8 cellular contexts compared by ENCODE assay signal in genomic region chr10:72261323-72262018, GRCh38. TPM values are rescaled to one million over a fixed set of nuclear protein-coding genes. Genes with fewer than 3 reads are reported as not detected.
DNase-seq lines count a peak whose midpoint lies in the region; ATAC-seq and TF ChIP-seq lines count a peak whose summit lies in the region.

No MANE protein-coding gene starts in this region.

- no peaks in the 10 kb centered on the region; the same call in 1 of the 2 replicates for H3K27me3 Mint-ChIP-seq in H9 (ENCODE audit: low read depth)

- H3K23ac ChIP-seq in H9 (ENCODE audit: insufficient read length, low read depth, low read length) = no peak overlapping the region

- intact Hi-C loops in ascending aorta (cut with DNase I) = no loop called here
- intact Hi-C loops in left colon (cut with DNase I, micrococcal nuclease) = no loop called here

- no peak overlapping the region for H4K91ac ChIP-seq in H9 (ENCODE audit: insufficient read length, low read depth, low read length)

- H2AK5ac ChIP-seq in H9 (ENCODE audit: insufficient read length, low read length) = no peak overlapping the region

- no peak overlapping the region for H2BK20ac ChIP-seq in H9 (ENCODE audit: low read depth, low read length, poor library complexity, severe bottlenecking)

- H3K9me3 ChIP-seq in H9 (ENCODE audit: control insufficient read depth, low read depth, low read length) (no peaks in the 10 kb centered on the region), ascending aorta (no peaks in the 10 kb centered on the region)

- ATAC-seq in GM18517 (IDR thresholded peaks at IDR 0.05; ENCODE audit: unreplicated experiment) = peak; percentile 50
- ATAC-seq in left colon = peak; percentile 51
- ATAC-seq in stimulated activated naive CD8-positive, alpha-beta T cell treated with anti-CD3 and anti-CD28 coated beads, Interleukin-15, Interleukin-2, amounts not matched to agents 100 U/mL and 50 U/mL, for 24 hours = peak; percentile 58

- H2AFZ ChIP-seq in H9 (ENCODE audit: low read length) = no peak overlapping the region

- no peaks in the 10 kb centered on the region for H3K36me3 Mint-ChIP-seq in H9 (ENCODE audit: insufficient read depth in 1 of 3, low read depth in 3 of 3)

- no CpG with 5 or more reads among the region's 7 CpGs for WGBS in H9 (ENCODE audit: extremely low coverage, insufficient read length, low lambda C conversion rate)

- H3K4me1 Mint-ChIP-seq in H9 = peaks cover 53 to 66% of the 10 kb centered on the region in 2 experiments

- H3K14ac ChIP-seq in H9 (ENCODE audit: insufficient read depth, low read length) = no peak overlapping the region; the same call in 1 of the 2 replicates

- H3K27ac ChIP-seq in H9 (ENCODE audit: insufficient read length, low read depth, low read length) (no peak overlapping the region), ascending aorta (peak overlapping the region; percentile 80 to 91)

- peak overlapping the region; percentile 97 to 99 (median 99) for H3K27ac Mint-ChIP-seq in H9

- H3T11ph ChIP-seq in H9 (ENCODE audit: low read length) = no peak overlapping the region

- DNase-seq in H9 (no peak), NAMALWA (ENCODE audit: low spot score) (peak; percentile 60), ascending aorta (ENCODE audit: low spot score in 2 of 2) (no peak), left colon (peak in 1 of 2 donors; percentile 42), HCEC 1CT (no peak), NCI-H82 (lab: John Stamatoyannopoulos, UW) (no peak)
- peak; percentile 73 for DNase-seq in stimulated activated naive CD8-positive, alpha-beta T cell treated with anti-CD3 and anti-CD28 coated beads, Interleukin-15, Interleukin-2, amounts not matched to agents 100 U/mL and 50 U/mL, for 24 hours

- H4K8ac ChIP-seq in H9 (replicated peaks; ENCODE audit: insufficient read length, low read depth, low read length) = no peak overlapping the region

- no peak overlapping the region for H2BK12ac ChIP-seq in H9 (ENCODE audit: insufficient read length, low read depth, low read length)

- no peak overlapping the region for H2BK5ac ChIP-seq in H9 (ENCODE audit: insufficient read length, low read length)

- H3K9me3 Mint-ChIP-seq in H9 = no peaks in the 10 kb centered on the region; a peak in 1 of 5 replicates

- H3K79me2 ChIP-seq in H9 (ENCODE audit: insufficient read depth, low read length) = no peaks in the 10 kb centered on the region

- H3K4me3 ChIP-seq in ascending aorta = peak overlapping the region; percentile 48 to 74

- no peak overlapping the region for H3K18ac ChIP-seq in H9 (ENCODE audit: insufficient read length, low read depth, low read length)

- no peaks in the 10 kb centered on the region for H3K36me3 ChIP-seq in ascending aorta

- peak overlapping the region; percentile 65 to 81 for H3K4me3 Mint-ChIP-seq in H9

- no peak for TF ChIP-seq CTCF in H9 (conservative IDR thresholded peaks at IDR 0.05)
- TF ChIP-seq CTCF in ascending aorta (IDR thresholded peaks at IDR 0.05) = no peak

- H3K56ac ChIP-seq in H9 (ENCODE audit: insufficient read length, low read depth, low read length) = no peak overlapping the region

- peaks cover 4% of the 10 kb centered on the region for H3K23me2 ChIP-seq in H9 (ENCODE audit: insufficient read length, low read depth, low read length, poor library complexity, severe bottlenecking)

- H2BK120ac ChIP-seq in H9 (ENCODE audit: low read depth, low read length, poor library complexity, severe bottlenecking) = no peak overlapping the region

- peak overlapping the region; percentile 8 for H3K9ac ChIP-seq in H9 (ENCODE audit: extremely low read depth, insufficient read length, low read length)

- no peak overlapping the region for H2BK15ac ChIP-seq in H9 (ENCODE audit: low read depth, low read length)

- no peaks in the 10 kb centered on the region for H4K20me1 ChIP-seq in H9 (ENCODE audit: control insufficient read depth, insufficient read depth, insufficient read length)

- H3K27me3 ChIP-seq in H9 (ENCODE audit: insufficient read depth, low read length) (no peaks in the 10 kb centered on the region), ascending aorta (no peaks in the 10 kb centered on the region)

- H3K4me1 ChIP-seq in H9 (ENCODE audit: insufficient read depth, low read length) (peaks cover 21% of the 10 kb centered on the region), ascending aorta (peaks cover 26 to 37% of the 10 kb centered on the region in 2 donors)

- no peaks in the 10 kb centered on the region for H3K79me1 ChIP-seq in H9 (ENCODE audit: insufficient read depth, low read depth, low read length, poor library complexity, severe bottlenecking)

- no peak overlapping the region for H4K5ac ChIP-seq in H9 (ENCODE audit: insufficient read length, low read depth, low read length)

- no peak overlapping the region for H3K4ac ChIP-seq in H9 (ENCODE audit: low read depth, low read length)

- H3K4me2 ChIP-seq in H9 (ENCODE audit: insufficient read depth, insufficient read length, low read length) = peak overlapping the region; percentile 40

RNA-seq across cellular contexts. Expression of gene DDIT4, which starts 12.3 kb away (rescaled TPM):
- total RNA-seq in H9 (2021) (82.9 and 84.0 TPM in 2 replicates), ascending aorta (394 TPM), left colon (100 to 1,000 TPM in 1 of 2 donors, 10 to 100 TPM in 1; 60.1 to 210 TPM)

RNA-seq across cellular contexts. Expression of gene ASCC1, which starts 45.4 kb away (rescaled TPM):
- 36.9 and 41.2 TPM in 2 replicates for total RNA-seq in H9 (2021)
- total RNA-seq in ascending aorta = 5.5 TPM
- 10 to 100 TPM; 17.7 to 17.9 TPM for total RNA-seq in left colon

RNA-seq across cellular contexts. Expression of gene ANAPC16, which starts 45.7 kb away (rescaled TPM):
- total RNA-seq in H9 (2021) (66.6 and 73.8 TPM in 2 replicates), ascending aorta (22.8 TPM), left colon (10 to 100 TPM; 75.6 to 83.8 TPM)

Comparison
In these comparisons a context has a peak if more than half of its experiments do, and no peak if none do; other contexts are left out.
1. DNase-seq: peak in NAMALWA (single experiment) and stimulated activated naive CD8-positive, alpha-beta T cell treated with anti-CD3 and anti-CD28 coated beads, Interleukin-15, Interleukin-2, amounts not matched to agents 100 U/mL and 50 U/mL, for 24 hours (single experiment); none in H9 (single experiment), ascending aorta (0 of 2), HCEC 1CT (single experiment) and NCI-H82 (single experiment).
2. Peak in every context shown above with its lines, with median percentiles within 50 percentile points of each other: ATAC-seq.